ENCODE assay signal across 1 cellular context in the genomic region with DNA sequence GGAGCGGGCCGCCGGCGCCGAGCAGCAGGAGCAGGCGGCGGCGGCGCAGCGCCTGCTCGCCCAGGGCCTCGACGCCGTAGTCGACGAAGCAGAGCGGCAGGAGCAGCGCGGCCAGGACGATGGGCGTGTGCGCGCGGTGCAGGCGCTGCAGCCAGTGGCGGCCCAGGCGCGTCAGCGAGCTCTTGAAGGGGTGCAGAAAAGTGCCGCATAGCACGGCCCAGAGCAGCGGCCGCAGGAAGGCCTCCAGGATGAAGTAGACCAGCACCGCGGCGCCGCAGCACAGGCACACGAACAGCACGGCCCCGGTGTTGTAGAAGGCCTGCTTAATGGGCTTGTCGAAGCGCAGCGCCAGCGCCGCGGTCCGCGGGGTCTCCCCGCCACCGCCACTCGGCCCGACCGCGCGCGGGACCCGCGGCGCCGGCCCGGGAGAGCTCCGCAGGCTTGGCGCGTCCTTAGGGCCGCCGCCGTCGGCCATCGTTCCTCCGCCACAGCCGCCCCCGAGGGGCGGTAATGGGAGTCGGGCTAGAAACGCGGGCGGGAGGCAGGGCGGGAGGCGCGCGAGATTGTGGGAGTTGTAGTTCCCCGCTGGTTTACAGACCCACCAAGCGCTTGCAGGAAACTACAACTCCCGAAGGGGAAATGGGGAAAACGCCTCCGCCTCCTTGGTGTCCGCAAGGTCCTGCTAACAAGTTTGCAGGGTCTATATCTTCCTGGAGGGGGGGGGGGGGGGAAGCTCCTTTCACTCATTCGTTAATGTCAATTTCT.
TF ChIP-seq lines count a peak whose summit lies in the region.

A gene (minus strand): TSS at position 509 of the 765 bp plus-strand sequence. CDS start 34 bp downstream, at position 475.

TF ChIP-seq in K562, 482 proteins besides CTCF, POLR2A, EP300 and RAD21 (continued from another document and continues in another):
- TF ChIP-seq, protein P1, sequence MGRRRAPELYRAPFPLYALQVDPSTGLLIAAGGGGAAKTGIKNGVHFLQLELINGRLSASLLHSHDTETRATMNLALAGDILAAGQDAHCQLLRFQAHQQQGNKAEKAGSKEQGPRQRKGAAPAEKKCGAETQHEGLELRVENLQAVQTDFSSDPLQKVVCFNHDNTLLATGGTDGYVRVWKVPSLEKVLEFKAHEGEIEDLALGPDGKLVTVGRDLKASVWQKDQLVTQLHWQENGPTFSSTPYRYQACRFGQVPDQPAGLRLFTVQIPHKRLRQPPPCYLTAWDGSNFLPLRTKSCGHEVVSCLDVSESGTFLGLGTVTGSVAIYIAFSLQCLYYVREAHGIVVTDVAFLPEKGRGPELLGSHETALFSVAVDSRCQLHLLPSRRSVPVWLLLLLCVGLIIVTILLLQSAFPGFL (CRISPR knock-in tag; IDR thresholded peaks at IDR 0.05): no peak
- TF ChIP-seq RFX7 (CRISPR knock-in tag; IDR thresholded peaks at IDR 0.05) (no peak), ZFP30 (CRISPR knock-in tag; IDR thresholded peaks at IDR 0.05; ENCODE audit: borderline replicate concordance) (no peak), ZNF778 (CRISPR knock-in tag; IDR thresholded peaks at IDR 0.05) (no peak), SRSF3 (IDR thresholded peaks at IDR 0.05; ENCODE audit: insufficient read depth, low read length) (no peak), XRCC4 (IDR thresholded peaks at IDR 0.05; ENCODE audit: extremely low read depth, insufficient read depth, insufficient read length) (no peak), ZKSCAN3 (CRISPR knock-in tag; IDR thresholded peaks at IDR 0.05) (no peak), ZNF583 (CRISPR knock-in tag; IDR thresholded peaks at IDR 0.05) (no peak), NR4A1 (CRISPR knock-in tag; IDR thresholded peaks at IDR 0.05) (no peak), NR4A1 (tag; IDR thresholded peaks at IDR 0.05) (no peak), CCAR2 (IDR thresholded peaks at IDR 0.05; ENCODE audit: low read depth, low read length) (no peak), HDAC1 (IDR thresholded peaks at IDR 0.05) (peak in 1 of 2 experiments; percentile 46; a peak in 1 of 4 replicates), GTF2E2 (tag; IDR thresholded peaks at IDR 0.05) (no peak), ZBTB1 (CRISPR knock-in tag; IDR thresholded peaks at IDR 0.05; ENCODE audit: borderline replicate concordance, low read depth) (no peak; the same call in 1 of the 2 replicates), ZNF174 (CRISPR knock-in tag; IDR thresholded peaks at IDR 0.05) (no peak), KAT2B (IDR thresholded peaks at IDR 0.05; ENCODE audit: low read depth, low read length) (no peak), CBX3 (IDR thresholded peaks at IDR 0.05; ENCODE audit: borderline replicate concordance in 1 of 2, low read length in 2 of 2) (no peak), PRMT5 (CRISPR knock-in tag; IDR thresholded peaks at IDR 0.05) (no peak), SNRNP70 (optimal IDR thresholded peaks at IDR 0.05; ENCODE audit: low read depth, low read length) (no peak), CHCHD3 (CRISPR knock-in tag; IDR thresholded peaks at IDR 0.05) (no peak), MBD2 (IDR thresholded peaks at IDR 0.05; ENCODE audit: borderline replicate concordance, low read depth) (peak; percentile 75), ELF1 (tag; IDR thresholded peaks at IDR 0.05) (peak; percentile 89), THRAP3 (IDR thresholded peaks at IDR 0.05; ENCODE audit: borderline replicate concordance) (no peak), PTBP1 (IDR thresholded peaks at IDR 0.05; ENCODE audit: low read depth, low read length) (no peak), ZNF584 (CRISPR knock-in tag; IDR thresholded peaks at IDR 0.05; ENCODE audit: low read depth) (no peak), ZNF12 (CRISPR knock-in tag; IDR thresholded peaks at IDR 0.05) (0 out of 2 replicates have a peak, but pooled peaks have one; percentile 8), CBFB (CRISPR knock-in tag; IDR thresholded peaks at IDR 0.05) (no peak), POU5F1 (IDR thresholded peaks at IDR 0.05; ENCODE audit: borderline replicate concordance, low read depth, low read length, partially characterized antibody) (no peak), NFIX (CRISPR knock-in tag; IDR thresholded peaks at IDR 0.05; ENCODE audit: low read depth) (no peak), KLF10 (CRISPR knock-in tag; IDR thresholded peaks at IDR 0.05) (no peak), KDM1A (IDR thresholded peaks at IDR 0.05) (no peak), HNRNPK (IDR thresholded peaks at IDR 0.05; ENCODE audit: low read depth, low read length, poor library complexity, severe bottlenecking) (no peak), SRSF7 (optimal IDR thresholded peaks at IDR 0.05; ENCODE audit: low read depth, low read length) (no peak)
- TF ChIP-seq, protein P2, sequence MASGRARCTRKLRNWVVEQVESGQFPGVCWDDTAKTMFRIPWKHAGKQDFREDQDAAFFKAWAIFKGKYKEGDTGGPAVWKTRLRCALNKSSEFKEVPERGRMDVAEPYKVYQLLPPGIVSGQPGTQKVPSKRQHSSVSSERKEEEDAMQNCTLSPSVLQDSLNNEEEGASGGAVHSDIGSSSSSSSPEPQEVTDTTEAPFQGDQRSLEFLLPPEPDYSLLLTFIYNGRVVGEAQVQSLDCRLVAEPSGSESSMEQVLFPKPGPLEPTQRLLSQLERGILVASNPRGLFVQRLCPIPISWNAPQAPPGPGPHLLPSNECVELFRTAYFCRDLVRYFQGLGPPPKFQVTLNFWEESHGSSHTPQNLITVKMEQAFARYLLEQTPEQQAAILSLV (tag; IDR thresholded peaks at IDR 0.05): no peak
- TF ChIP-seq, protein P3, sequence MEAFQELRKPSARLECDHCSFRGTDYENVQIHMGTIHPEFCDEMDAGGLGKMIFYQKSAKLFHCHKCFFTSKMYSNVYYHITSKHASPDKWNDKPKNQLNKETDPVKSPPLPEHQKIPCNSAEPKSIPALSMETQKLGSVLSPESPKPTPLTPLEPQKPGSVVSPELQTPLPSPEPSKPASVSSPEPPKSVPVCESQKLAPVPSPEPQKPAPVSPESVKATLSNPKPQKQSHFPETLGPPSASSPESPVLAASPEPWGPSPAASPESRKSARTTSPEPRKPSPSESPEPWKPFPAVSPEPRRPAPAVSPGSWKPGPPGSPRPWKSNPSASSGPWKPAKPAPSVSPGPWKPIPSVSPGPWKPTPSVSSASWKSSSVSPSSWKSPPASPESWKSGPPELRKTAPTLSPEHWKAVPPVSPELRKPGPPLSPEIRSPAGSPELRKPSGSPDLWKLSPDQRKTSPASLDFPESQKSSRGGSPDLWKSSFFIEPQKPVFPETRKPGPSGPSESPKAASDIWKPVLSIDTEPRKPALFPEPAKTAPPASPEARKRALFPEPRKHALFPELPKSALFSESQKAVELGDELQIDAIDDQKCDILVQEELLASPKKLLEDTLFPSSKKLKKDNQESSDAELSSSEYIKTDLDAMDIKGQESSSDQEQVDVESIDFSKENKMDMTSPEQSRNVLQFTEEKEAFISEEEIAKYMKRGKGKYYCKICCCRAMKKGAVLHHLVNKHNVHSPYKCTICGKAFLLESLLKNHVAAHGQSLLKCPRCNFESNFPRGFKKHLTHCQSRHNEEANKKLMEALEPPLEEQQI (IDR thresholded peaks at IDR 0.05): no peak
- TF ChIP-seq, protein P4, sequence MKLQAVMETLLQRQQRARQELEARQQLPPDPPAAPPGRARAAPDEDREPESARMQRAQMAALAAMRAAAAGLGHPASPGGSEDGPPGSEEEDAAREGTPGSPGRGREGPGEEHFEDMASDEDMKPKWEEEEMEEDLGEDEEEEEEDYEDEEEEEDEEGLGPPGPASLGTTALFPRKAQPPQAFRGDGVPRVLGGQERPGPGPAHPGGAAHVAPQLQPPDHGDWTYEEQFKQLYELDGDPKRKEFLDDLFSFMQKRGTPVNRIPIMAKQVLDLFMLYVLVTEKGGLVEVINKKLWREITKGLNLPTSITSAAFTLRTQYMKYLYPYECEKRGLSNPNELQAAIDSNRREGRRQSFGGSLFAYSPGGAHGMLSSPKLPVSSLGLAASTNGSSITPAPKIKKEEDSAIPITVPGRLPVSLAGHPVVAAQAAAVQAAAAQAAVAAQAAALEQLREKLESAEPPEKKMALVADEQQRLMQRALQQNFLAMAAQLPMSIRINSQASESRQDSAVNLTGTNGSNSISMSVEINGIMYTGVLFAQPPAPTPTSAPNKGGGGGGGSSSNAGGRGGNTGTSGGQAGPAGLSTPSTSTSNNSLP (IDR thresholded peaks at IDR 0.05; ENCODE audit: borderline replicate concordance, low read depth, low read length): no peak
- TF ChIP-seq, protein P5, sequence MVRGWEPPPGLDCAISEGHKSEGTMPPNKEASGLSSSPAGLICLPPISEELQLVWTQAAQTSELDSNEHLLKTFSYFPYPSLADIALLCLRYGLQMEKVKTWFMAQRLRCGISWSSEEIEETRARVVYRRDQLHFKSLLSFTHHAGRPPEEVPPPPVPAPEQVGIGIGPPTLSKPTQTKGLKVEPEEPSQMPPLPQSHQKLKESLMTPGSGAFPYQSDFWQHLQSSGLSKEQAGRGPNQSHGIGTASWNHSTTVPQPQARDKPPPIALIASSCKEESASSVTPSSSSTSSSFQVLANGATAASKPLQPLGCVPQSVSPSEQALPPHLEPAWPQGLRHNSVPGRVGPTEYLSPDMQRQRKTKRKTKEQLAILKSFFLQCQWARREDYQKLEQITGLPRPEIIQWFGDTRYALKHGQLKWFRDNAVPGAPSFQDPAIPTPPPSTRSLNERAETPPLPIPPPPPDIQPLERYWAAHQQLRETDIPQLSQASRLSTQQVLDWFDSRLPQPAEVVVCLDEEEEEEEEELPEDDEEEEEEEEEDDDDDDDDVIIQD (CRISPR knock-in tag; IDR thresholded peaks at IDR 0.05): no peak
- TF ChIP-seq, protein P6, sequence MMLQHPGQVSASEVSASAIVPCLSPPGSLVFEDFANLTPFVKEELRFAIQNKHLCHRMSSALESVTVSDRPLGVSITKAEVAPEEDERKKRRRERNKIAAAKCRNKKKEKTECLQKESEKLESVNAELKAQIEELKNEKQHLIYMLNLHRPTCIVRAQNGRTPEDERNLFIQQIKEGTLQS (IDR thresholded peaks at IDR 0.05): no peak
- TF ChIP-seq, protein P6 (CRISPR knock-in tag; conservative IDR thresholded peaks at IDR 0.05): no peak; the same call in 1 of the 2 replicates
- TF ChIP-seq, protein P7, sequence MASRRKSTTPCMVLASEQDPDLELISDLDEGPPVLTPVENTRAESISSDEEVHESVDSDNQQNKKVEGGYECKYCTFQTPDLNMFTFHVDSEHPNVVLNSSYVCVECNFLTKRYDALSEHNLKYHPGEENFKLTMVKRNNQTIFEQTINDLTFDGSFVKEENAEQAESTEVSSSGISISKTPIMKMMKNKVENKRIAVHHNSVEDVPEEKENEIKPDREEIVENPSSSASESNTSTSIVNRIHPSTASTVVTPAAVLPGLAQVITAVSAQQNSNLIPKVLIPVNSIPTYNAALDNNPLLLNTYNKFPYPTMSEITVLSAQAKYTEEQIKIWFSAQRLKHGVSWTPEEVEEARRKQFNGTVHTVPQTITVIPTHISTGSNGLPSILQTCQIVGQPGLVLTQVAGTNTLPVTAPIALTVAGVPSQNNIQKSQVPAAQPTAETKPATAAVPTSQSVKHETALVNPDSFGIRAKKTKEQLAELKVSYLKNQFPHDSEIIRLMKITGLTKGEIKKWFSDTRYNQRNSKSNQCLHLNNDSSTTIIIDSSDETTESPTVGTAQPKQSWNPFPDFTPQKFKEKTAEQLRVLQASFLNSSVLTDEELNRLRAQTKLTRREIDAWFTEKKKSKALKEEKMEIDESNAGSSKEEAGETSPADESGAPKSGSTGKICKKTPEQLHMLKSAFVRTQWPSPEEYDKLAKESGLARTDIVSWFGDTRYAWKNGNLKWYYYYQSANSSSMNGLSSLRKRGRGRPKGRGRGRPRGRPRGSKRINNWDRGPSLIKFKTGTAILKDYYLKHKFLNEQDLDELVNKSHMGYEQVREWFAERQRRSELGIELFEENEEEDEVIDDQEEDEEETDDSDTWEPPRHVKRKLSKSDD (conservative IDR thresholded peaks at IDR 0.05; ENCODE audit: low read length): peak; percentile 89; the same call in 1 of the 2 replicates
- TF ChIP-seq, protein P8, sequence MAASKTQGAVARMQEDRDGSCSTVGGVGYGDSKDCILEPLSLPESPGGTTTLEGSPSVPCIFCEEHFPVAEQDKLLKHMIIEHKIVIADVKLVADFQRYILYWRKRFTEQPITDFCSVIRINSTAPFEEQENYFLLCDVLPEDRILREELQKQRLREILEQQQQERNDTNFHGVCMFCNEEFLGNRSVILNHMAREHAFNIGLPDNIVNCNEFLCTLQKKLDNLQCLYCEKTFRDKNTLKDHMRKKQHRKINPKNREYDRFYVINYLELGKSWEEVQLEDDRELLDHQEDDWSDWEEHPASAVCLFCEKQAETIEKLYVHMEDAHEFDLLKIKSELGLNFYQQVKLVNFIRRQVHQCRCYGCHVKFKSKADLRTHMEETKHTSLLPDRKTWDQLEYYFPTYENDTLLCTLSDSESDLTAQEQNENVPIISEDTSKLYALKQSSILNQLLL (CRISPR knock-in tag; IDR thresholded peaks at IDR 0.05; ENCODE audit: borderline replicate concordance): no peak
- TF ChIP-seq, protein P9, sequence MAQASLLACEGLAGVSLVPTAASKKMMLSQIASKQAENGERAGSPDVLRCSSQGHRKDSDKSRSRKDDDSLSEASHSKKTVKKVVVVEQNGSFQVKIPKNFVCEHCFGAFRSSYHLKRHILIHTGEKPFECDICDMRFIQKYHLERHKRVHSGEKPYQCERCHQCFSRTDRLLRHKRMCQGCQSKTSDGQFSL (CRISPR knock-in tag; IDR thresholded peaks at IDR 0.05): peak; percentile 20; the same call in 1 of the 2 replicates
- TF ChIP-seq, protein P9 (tag; IDR thresholded peaks at IDR 0.05): no peak
- TF ChIP-seq, protein P10, sequence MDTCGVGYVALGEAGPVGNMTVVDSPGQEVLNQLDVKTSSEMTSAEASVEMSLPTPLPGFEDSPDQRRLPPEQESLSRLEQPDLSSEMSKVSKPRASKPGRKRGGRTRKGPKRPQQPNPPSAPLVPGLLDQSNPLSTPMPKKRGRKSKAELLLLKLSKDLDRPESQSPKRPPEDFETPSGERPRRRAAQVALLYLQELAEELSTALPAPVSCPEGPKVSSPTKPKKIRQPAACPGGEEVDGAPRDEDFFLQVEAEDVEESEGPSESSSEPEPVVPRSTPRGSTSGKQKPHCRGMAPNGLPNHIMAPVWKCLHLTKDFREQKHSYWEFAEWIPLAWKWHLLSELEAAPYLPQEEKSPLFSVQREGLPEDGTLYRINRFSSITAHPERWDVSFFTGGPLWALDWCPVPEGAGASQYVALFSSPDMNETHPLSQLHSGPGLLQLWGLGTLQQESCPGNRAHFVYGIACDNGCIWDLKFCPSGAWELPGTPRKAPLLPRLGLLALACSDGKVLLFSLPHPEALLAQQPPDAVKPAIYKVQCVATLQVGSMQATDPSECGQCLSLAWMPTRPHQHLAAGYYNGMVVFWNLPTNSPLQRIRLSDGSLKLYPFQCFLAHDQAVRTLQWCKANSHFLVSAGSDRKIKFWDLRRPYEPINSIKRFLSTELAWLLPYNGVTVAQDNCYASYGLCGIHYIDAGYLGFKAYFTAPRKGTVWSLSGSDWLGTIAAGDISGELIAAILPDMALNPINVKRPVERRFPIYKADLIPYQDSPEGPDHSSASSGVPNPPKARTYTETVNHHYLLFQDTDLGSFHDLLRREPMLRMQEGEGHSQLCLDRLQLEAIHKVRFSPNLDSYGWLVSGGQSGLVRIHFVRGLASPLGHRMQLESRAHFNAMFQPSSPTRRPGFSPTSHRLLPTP (IDR thresholded peaks at IDR 0.05; ENCODE audit: borderline replicate concordance, extremely low read depth, insufficient read length): no peak
